In the genomic region with DNA sequence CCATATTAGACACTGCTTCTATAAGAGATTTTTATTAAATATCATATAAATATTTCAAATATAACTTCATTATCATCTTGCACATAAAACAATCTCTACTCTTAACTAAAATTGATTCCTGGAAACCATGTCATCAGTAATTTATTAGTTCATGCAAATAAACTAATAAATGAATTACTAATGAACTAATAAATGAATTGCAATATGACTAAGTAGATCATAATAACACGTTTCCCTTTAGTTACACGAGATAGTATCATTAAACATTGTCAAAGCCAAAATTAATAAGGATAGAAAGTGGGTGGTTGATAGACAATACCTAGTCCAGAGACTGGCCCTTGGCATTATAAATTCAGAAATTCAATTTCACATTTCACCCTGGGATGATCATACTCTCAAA, we compare ENCODE assay signal across 1 cellular context.
TF ChIP-seq lines count a peak whose summit lies in the region.

No MANE protein-coding gene starts in this region.

TF ChIP-seq in K562, 482 proteins besides CTCF, POLR2A, EP300 and RAD21 (continued from another document and continues in another):
- TF ChIP-seq, protein P1, sequence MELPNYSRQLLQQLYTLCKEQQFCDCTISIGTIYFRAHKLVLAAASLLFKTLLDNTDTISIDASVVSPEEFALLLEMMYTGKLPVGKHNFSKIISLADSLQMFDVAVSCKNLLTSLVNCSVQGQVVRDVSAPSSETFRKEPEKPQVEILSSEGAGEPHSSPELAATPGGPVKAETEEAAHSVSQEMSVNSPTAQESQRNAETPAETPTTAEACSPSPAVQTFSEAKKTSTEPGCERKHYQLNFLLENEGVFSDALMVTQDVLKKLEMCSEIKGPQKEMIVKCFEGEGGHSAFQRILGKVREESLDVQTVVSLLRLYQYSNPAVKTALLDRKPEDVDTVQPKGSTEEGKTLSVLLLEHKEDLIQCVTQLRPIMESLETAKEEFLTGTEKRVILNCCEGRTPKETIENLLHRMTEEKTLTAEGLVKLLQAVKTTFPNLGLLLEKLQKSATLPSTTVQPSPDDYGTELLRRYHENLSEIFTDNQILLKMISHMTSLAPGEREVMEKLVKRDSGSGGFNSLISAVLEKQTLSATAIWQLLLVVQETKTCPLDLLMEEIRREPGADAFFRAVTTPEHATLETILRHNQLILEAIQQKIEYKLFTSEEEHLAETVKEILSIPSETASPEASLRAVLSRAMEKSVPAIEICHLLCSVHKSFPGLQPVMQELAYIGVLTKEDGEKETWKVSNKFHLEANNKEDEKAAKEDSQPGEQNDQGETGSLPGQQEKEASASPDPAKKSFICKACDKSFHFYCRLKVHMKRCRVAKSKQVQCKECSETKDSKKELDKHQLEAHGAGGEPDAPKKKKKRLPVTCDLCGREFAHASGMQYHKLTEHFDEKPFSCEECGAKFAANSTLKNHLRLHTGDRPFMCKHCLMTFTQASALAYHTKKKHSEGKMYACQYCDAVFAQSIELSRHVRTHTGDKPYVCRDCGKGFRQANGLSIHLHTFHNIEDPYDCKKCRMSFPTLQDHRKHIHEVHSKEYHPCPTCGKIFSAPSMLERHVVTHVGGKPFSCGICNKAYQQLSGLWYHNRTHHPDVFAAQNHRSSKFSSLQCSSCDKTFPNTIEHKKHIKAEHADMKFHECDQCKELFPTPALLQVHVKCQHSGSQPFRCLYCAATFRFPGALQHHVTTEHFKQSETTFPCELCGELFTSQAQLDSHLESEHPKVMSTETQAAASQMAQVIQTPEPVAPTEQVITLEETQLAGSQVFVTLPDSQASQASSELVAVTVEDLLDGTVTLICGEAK (IDR thresholded peaks at IDR 0.05) = no peak
- TF ChIP-seq, protein P1 (CRISPR knock-in tag; IDR thresholded peaks at IDR 0.05) = 0 out of 2 replicates have a peak, but pooled peaks have one; percentile 30
- TF ChIP-seq ETV6 (IDR thresholded peaks at IDR 0.05; ENCODE audit: borderline replicate concordance in 1 of 2, low read depth in 2 of 2, low read length in 1 of 2) (no peak), ETV6 (CRISPR knock-in tag; IDR thresholded peaks at IDR 0.05; ENCODE audit: borderline replicate concordance) (peak; percentile 95; the same call in 1 of the 2 replicates), XRCC5 (IDR thresholded peaks at IDR 0.05; ENCODE audit: low read depth, low read length) (no peak), ZNF384 (IDR thresholded peaks at IDR 0.05; ENCODE audit: low read depth, low read length) (no peak), SMAD2 (IDR thresholded peaks at IDR 0.05; ENCODE audit: low read depth, low read length) (no peak), SNRNP70 (optimal IDR thresholded peaks at IDR 0.05; ENCODE audit: low read depth, low read length) (no peak), ZNF77 (CRISPR knock-in tag; IDR thresholded peaks at IDR 0.05) (no peak), OTX1 (CRISPR knock-in tag; IDR thresholded peaks at IDR 0.05) (no peak), EHMT2 (IDR thresholded peaks at IDR 0.05) (no peak), HOXB6 (CRISPR knock-in tag; IDR thresholded peaks at IDR 0.05; ENCODE audit: borderline replicate concordance) (no peak), HDGF (IDR thresholded peaks at IDR 0.05) (no peak), MYC (IDR thresholded peaks at IDR 0.05; ENCODE audit: low read depth, low read length) (no peak), MYC (CRISPR knock-in tag; IDR thresholded peaks at IDR 0.05; ENCODE audit: borderline replicate concordance, low read depth) (no peak), HNRNPL (IDR thresholded peaks at IDR 0.05; ENCODE audit: low read depth, low read length) (no peak), NFE2 (IDR thresholded peaks at IDR 0.05; ENCODE audit: low read depth) (no peak), ZNF444 (CRISPR knock-in tag; IDR thresholded peaks at IDR 0.05) (no peak), ESRRB (CRISPR knock-in tag; IDR thresholded peaks at IDR 0.05; ENCODE audit: borderline replicate concordance) (no peak), ZNF217 (CRISPR knock-in tag; IDR thresholded peaks at IDR 0.05) (0 out of 2 replicates have a peak, but pooled peaks have one; percentile 31), SRSF9 (IDR thresholded peaks at IDR 0.05; ENCODE audit: borderline replicate concordance, low read depth, low read length) (no peak), ZNF165 (CRISPR knock-in tag; IDR thresholded peaks at IDR 0.05; ENCODE audit: borderline replicate concordance) (no peak), ZFX (CRISPR knock-in tag; IDR thresholded peaks at IDR 0.05) (peak; percentile 31; the same call in 1 of the 2 replicates), DDX20 (tag; IDR thresholded peaks at IDR 0.05; ENCODE audit: low read depth) (no peak), SMAD3 (CRISPR knock-in tag; conservative IDR thresholded peaks at IDR 0.05) (no peak), MEF2A (IDR thresholded peaks at IDR 0.05; ENCODE audit: control insufficient read depth, low read depth, low read length) (no peak), TCF3 (CRISPR knock-in tag; IDR thresholded peaks at IDR 0.05) (no peak), ZKSCAN8 (CRISPR knock-in tag; IDR thresholded peaks at IDR 0.05) (no peak), ZC3H8 (IDR thresholded peaks at IDR 0.05) (no peak), ELF4 (CRISPR knock-in tag; IDR thresholded peaks at IDR 0.05) (no peak), RBM22 (IDR thresholded peaks at IDR 0.05; ENCODE audit: low read depth, low read length, poor library complexity, severe bottlenecking) (no peak), TEAD2 (tag; IDR thresholded peaks at IDR 0.05) (no peak), NCOA1 (IDR thresholded peaks at IDR 0.05; ENCODE audit: low read depth) (no peak), MTF1 (CRISPR knock-in tag; IDR thresholded peaks at IDR 0.05; ENCODE audit: borderline replicate concordance) (no peak), YBX1 (IDR thresholded peaks at IDR 0.05) (no peak)
- TF ChIP-seq, protein P2, sequence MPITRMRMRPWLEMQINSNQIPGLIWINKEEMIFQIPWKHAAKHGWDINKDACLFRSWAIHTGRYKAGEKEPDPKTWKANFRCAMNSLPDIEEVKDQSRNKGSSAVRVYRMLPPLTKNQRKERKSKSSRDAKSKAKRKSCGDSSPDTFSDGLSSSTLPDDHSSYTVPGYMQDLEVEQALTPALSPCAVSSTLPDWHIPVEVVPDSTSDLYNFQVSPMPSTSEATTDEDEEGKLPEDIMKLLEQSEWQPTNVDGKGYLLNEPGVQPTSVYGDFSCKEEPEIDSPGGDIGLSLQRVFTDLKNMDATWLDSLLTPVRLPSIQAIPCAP (CRISPR knock-in tag; IDR thresholded peaks at IDR 0.05; ENCODE audit: borderline replicate concordance) = peak; percentile 90; the same call in 1 of the 2 replicates
- TF ChIP-seq, protein P3, sequence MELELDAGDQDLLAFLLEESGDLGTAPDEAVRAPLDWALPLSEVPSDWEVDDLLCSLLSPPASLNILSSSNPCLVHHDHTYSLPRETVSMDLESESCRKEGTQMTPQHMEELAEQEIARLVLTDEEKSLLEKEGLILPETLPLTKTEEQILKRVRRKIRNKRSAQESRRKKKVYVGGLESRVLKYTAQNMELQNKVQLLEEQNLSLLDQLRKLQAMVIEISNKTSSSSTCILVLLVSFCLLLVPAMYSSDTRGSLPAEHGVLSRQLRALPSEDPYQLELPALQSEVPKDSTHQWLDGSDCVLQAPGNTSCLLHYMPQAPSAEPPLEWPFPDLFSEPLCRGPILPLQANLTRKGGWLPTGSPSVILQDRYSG (tag; conservative IDR thresholded peaks at IDR 0.05; ENCODE audit: low read depth) = no peak
- TF ChIP-seq, protein P4, sequence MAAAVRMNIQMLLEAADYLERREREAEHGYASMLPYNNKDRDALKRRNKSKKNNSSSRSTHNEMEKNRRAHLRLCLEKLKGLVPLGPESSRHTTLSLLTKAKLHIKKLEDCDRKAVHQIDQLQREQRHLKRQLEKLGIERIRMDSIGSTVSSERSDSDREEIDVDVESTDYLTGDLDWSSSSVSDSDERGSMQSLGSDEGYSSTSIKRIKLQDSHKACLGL (CRISPR knock-in tag; IDR thresholded peaks at IDR 0.05; ENCODE audit: borderline replicate concordance, poor library complexity, severe bottlenecking) = no peak
- TF ChIP-seq, protein P5, sequence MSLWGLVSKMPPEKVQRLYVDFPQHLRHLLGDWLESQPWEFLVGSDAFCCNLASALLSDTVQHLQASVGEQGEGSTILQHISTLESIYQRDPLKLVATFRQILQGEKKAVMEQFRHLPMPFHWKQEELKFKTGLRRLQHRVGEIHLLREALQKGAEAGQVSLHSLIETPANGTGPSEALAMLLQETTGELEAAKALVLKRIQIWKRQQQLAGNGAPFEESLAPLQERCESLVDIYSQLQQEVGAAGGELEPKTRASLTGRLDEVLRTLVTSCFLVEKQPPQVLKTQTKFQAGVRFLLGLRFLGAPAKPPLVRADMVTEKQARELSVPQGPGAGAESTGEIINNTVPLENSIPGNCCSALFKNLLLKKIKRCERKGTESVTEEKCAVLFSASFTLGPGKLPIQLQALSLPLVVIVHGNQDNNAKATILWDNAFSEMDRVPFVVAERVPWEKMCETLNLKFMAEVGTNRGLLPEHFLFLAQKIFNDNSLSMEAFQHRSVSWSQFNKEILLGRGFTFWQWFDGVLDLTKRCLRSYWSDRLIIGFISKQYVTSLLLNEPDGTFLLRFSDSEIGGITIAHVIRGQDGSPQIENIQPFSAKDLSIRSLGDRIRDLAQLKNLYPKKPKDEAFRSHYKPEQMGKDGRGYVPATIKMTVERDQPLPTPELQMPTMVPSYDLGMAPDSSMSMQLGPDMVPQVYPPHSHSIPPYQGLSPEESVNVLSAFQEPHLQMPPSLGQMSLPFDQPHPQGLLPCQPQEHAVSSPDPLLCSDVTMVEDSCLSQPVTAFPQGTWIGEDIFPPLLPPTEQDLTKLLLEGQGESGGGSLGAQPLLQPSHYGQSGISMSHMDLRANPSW (CRISPR knock-in tag; IDR thresholded peaks at IDR 0.05) = no peak
- TF ChIP-seq, protein P6, sequence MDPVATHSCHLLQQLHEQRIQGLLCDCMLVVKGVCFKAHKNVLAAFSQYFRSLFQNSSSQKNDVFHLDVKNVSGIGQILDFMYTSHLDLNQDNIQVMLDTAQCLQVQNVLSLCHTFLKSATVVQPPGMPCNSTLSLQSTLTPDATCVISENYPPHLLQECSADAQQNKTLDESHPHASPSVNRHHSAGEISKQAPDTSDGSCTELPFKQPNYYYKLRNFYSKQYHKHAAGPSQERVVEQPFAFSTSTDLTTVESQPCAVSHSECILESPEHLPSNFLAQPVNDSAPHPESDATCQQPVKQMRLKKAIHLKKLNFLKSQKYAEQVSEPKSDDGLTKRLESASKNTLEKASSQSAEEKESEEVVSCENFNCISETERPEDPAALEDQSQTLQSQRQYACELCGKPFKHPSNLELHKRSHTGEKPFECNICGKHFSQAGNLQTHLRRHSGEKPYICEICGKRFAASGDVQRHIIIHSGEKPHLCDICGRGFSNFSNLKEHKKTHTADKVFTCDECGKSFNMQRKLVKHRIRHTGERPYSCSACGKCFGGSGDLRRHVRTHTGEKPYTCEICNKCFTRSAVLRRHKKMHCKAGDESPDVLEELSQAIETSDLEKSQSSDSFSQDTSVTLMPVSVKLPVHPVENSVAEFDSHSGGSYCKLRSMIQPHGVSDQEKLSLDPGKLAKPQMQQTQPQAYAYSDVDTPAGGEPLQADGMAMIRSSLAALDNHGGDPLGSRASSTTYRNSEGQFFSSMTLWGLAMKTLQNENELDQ (CRISPR knock-in tag; IDR thresholded peaks at IDR 0.05; ENCODE audit: borderline replicate concordance) = peak; percentile 94; the same call in 1 of the 2 replicates
- TF ChIP-seq, protein P7, sequence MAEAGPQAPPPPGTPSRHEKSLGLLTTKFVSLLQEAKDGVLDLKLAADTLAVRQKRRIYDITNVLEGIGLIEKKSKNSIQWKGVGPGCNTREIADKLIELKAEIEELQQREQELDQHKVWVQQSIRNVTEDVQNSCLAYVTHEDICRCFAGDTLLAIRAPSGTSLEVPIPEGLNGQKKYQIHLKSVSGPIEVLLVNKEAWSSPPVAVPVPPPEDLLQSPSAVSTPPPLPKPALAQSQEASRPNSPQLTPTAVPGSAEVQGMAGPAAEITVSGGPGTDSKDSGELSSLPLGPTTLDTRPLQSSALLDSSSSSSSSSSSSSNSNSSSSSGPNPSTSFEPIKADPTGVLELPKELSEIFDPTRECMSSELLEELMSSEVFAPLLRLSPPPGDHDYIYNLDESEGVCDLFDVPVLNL (CRISPR knock-in tag; IDR thresholded peaks at IDR 0.05; ENCODE audit: low read depth) = no peak
- TF ChIP-seq, protein P8, sequence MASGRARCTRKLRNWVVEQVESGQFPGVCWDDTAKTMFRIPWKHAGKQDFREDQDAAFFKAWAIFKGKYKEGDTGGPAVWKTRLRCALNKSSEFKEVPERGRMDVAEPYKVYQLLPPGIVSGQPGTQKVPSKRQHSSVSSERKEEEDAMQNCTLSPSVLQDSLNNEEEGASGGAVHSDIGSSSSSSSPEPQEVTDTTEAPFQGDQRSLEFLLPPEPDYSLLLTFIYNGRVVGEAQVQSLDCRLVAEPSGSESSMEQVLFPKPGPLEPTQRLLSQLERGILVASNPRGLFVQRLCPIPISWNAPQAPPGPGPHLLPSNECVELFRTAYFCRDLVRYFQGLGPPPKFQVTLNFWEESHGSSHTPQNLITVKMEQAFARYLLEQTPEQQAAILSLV (tag; IDR thresholded peaks at IDR 0.05) = no peak
- TF ChIP-seq, protein P9, sequence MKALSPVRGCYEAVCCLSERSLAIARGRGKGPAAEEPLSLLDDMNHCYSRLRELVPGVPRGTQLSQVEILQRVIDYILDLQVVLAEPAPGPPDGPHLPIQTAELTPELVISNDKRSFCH (CRISPR knock-in tag; IDR thresholded peaks at IDR 0.05) = no peak
- TF ChIP-seq, protein P9 (tag; IDR thresholded peaks at IDR 0.05) = no peak
